1 cellular context compared by ENCODE assay signal in genomic region chr13:113220141-113220598, GRCh38.
TF ChIP-seq lines count a peak whose summit lies in the region.

No MANE protein-coding gene starts in this region.

TF ChIP-seq in HepG2, 621 proteins besides CTCF, POLR2A, EP300 and RAD21 (continued from another document and continues in another):
- TF ChIP-seq HIC2 (CRISPR knock-in tag; IDR thresholded peaks at IDR 0.05; ENCODE audit: low read depth) (no peak), BATF2 (CRISPR knock-in tag; IDR thresholded peaks at IDR 0.05) (no peak), SMAD9 (CRISPR knock-in tag; IDR thresholded peaks at IDR 0.05) (no peak), DMTF1 (CRISPR knock-in tag; IDR thresholded peaks at IDR 0.05) (no peak), ZNF713 (CRISPR knock-in tag; IDR thresholded peaks at IDR 0.05) (no peak), CAMTA2 (CRISPR knock-in tag; IDR thresholded peaks at IDR 0.05; ENCODE audit: borderline replicate concordance) (no peak), PCBP2 (optimal IDR thresholded peaks at IDR 0.05; ENCODE audit: low read depth, low read length, poor library complexity, severe bottlenecking) (no peak), ZNF549 (CRISPR knock-in tag; IDR thresholded peaks at IDR 0.05) (no peak), ELF3 (CRISPR knock-in tag; IDR thresholded peaks at IDR 0.05) (peak; percentile 56; the same call in 1 of the 2 replicates), RERE (CRISPR knock-in tag; IDR thresholded peaks at IDR 0.05; ENCODE audit: low read depth) (no peak), ELF4 (CRISPR knock-in tag; IDR thresholded peaks at IDR 0.05; ENCODE audit: borderline replicate concordance) (no peak), GTF3A (CRISPR knock-in tag; conservative IDR thresholded peaks at IDR 0.05) (no peak), ZNF782 (CRISPR knock-in tag; IDR thresholded peaks at IDR 0.05; ENCODE audit: borderline replicate concordance) (no peak), ZBTB33 (CRISPR knock-in tag; IDR thresholded peaks at IDR 0.05) (peak; percentile 89), MAFF (IDR thresholded peaks at IDR 0.05; ENCODE audit: low read depth, low read length) (no peak), ZNF766 (CRISPR knock-in tag; IDR thresholded peaks at IDR 0.05; ENCODE audit: borderline replicate concordance) (no peak), ZNF343 (CRISPR knock-in tag; IDR thresholded peaks at IDR 0.05) (no peak), REPIN1 (CRISPR knock-in tag; IDR thresholded peaks at IDR 0.05; ENCODE audit: borderline replicate concordance, low read depth) (no peak; the same call in 1 of the 2 replicates), SAFB2 (CRISPR knock-in tag; IDR thresholded peaks at IDR 0.05; ENCODE audit: borderline replicate concordance, low read depth) (0 out of 2 replicates have a peak, but pooled peaks have one; percentile 63), RARG (CRISPR knock-in tag; IDR thresholded peaks at IDR 0.05; ENCODE audit: low read depth) (no peak), ZNF318 (CRISPR knock-in tag; IDR thresholded peaks at IDR 0.05) (no peak), CBX5 (CRISPR knock-in tag; IDR thresholded peaks at IDR 0.05; ENCODE audit: borderline replicate concordance) (no peak), ATF7 (IDR thresholded peaks at IDR 0.05) (no peak), ATF7 (CRISPR knock-in tag; IDR thresholded peaks at IDR 0.05) (no peak), ARID4A (CRISPR knock-in tag; IDR thresholded peaks at IDR 0.05; ENCODE audit: borderline replicate concordance) (peak; percentile 77; the same call in 1 of the 2 replicates)
